ENCODE assay signal across 8 cellular contexts in the genomic region with DNA sequence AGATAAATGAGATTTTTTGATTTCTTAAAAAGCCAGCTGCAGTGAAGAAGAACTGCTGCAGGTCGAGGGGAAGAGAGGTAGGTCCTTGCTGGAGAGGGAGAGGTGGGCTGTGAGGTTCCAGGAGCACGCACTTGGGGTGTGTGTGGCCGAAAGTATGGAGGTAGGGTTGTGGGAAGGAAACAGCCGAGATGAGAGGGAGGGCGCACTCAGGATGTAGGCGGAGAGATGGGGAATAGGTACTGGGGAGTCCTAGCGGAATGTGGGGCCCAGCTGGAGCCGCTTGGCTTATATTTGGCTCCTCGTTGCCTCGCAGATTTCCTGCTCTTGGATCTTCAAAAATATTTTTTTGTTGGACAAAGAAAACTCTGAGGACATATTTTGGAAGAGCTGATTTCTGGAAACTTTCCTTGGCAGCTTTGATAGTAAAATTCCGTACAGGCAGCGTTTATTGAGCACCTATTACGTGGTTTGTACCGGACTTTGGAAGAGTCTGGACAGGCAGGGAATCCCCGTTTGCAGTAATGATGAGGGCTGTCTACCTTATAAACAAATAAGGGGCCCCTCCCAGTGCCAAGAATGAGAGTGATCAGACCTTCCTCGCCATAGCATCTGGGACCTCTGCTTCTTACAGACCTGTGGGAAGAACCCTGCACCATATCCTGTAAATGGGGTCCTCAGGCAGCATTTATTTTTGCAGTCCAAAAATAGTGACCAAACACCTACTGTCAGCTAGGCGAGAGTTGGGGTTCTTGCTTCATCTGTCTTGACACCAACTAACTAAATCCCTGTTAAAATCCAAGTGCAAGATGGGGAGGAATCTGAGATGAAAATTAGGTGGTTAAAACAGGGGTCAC. TPM values are rescaled to one million over a fixed set of nuclear protein-coding genes. Genes with fewer than 3 reads are reported as not detected.
A peak's percentile ranks its signal among the peaks of the same experiment; 100 is the strongest.
DNase-seq lines count a peak whose midpoint lies in the region; ATAC-seq and TF ChIP-seq lines count a peak whose summit lies in the region.

No MANE protein-coding gene starts in this region.

- H3K4me3 Mint-ChIP-seq in stimulated activated effector memory CD8-positive, alpha-beta T cell treated with anti-CD3 and anti-CD28 coated beads, Interleukin-12 subunit alpha, Interleukin-12 subunit beta, amount 100 ng/mL, for 72 hours: peak overlapping the region; percentile 84

- peaks cover 49% of the 10 kb centered on the region for H3K79me2 ChIP-seq in hepatocyte

- H3K4me2 ChIP-seq in hepatocyte: peak overlapping the region; percentile 89

- H3K4me1 ChIP-seq in left ventricle myocardium inferior (peaks cover 55% of the 10 kb centered on the region), hepatocyte (ENCODE audit: insufficient read depth) (peaks cover 13% of the 10 kb centered on the region)

- H3K27me3 ChIP-seq in left ventricle myocardium inferior (ENCODE audit: low read depth) (no peaks in the 10 kb centered on the region), WERI-Rb-1 (ENCODE audit: insufficient read depth, low read depth, severe bottlenecking) (no peaks in the 10 kb centered on the region), hepatocyte (no peaks in the 10 kb centered on the region)

- H3K9me2 ChIP-seq in hepatocyte (replicated peaks; ENCODE audit: insufficient read depth): no peaks in the 10 kb centered on the region

- peak overlapping the region; percentile 83 for H2AFZ ChIP-seq in hepatocyte

- H3K36me3 ChIP-seq in left ventricle myocardium inferior (no peaks in the 10 kb centered on the region), WERI-Rb-1 (no peaks in the 10 kb centered on the region), hepatocyte (replicated peaks; ENCODE audit: insufficient read depth, low read depth) (no peaks in the 10 kb centered on the region)

- H3K4me3 ChIP-seq in left ventricle myocardium inferior: peak overlapping the region; percentile 90
- peak overlapping the region; percentile 87 for H3K4me3 ChIP-seq in WERI-Rb-1 (ENCODE audit: low read depth, low read length)
- H3K4me3 ChIP-seq in hepatocyte: peak overlapping the region; percentile 69

- ATAC-seq in left cardiac atrium (no peak), HG03095 (IDR thresholded peaks at IDR 0.05; ENCODE audit: unreplicated experiment) (no peak), HG03039 (IDR thresholded peaks at IDR 0.05; ENCODE audit: unreplicated experiment) (no peak), GM21528 (IDR thresholded peaks at IDR 0.05; ENCODE audit: low FRiP score, unreplicated experiment) (no peak)
- ATAC-seq in stimulated activated effector memory CD8-positive, alpha-beta T cell treated with anti-CD3 and anti-CD28 coated beads, Interleukin-12 subunit alpha, Interleukin-12 subunit beta, amount 100 ng/mL, for 72 hours: no peak

- H3K9me3 Mint-ChIP-seq in stimulated activated effector memory CD8-positive, alpha-beta T cell treated with anti-CD3 and anti-CD28 coated beads, Interleukin-12 subunit alpha, Interleukin-12 subunit beta, amount 100 ng/mL, for 72 hours: no peaks in the 10 kb centered on the region

- H3K9me3 ChIP-seq in left ventricle myocardium inferior (replicated peaks) (no peaks in the 10 kb centered on the region), WERI-Rb-1 (ENCODE audit: severe bottlenecking) (no peaks in the 10 kb centered on the region), hepatocyte (ENCODE audit: low read depth) (no peaks in the 10 kb centered on the region)

- H3K4me1 Mint-ChIP-seq in stimulated activated effector memory CD8-positive, alpha-beta T cell treated with anti-CD3 and anti-CD28 coated beads, Interleukin-12 subunit alpha, Interleukin-12 subunit beta, amount 100 ng/mL, for 72 hours: peaks cover 28% of the 10 kb centered on the region

- intact Hi-C loops in left ventricle myocardium inferior (cut with micrococcal nuclease) (no loop called here), left cardiac atrium (cut with DNase I) (no loop called here)

- 62% methylated on average over 17 of the region's 17 CpGs for WGBS in hepatocyte (ENCODE audit: low lambda C conversion rate, missing lambda C conversion rate)

- DNase-seq in left ventricle myocardium inferior (peak; percentile 24), left cardiac atrium (no peak), WERI-Rb-1 (no peak), hepatocyte (ENCODE audit: low spot score) (no peak)
- DNase-seq in stimulated activated effector memory CD8-positive, alpha-beta T cell treated with anti-CD3 and anti-CD28 coated beads, Interleukin-12 subunit alpha, Interleukin-12 subunit beta, amount 100 ng/mL, for 72 hours (ENCODE audit: low spot score in 2 of 2): no peak

- H3K27ac Mint-ChIP-seq in stimulated activated effector memory CD8-positive, alpha-beta T cell treated with anti-CD3 and anti-CD28 coated beads, Interleukin-12 subunit alpha, Interleukin-12 subunit beta, amount 100 ng/mL, for 72 hours: peak overlapping the region; percentile 79

- TF ChIP-seq CTCF in left ventricle myocardium inferior (IDR thresholded peaks at IDR 0.05; ENCODE audit: borderline replicate concordance) (no peak), WERI-Rb-1 (IDR thresholded peaks at IDR 0.05; ENCODE audit: low read depth, low read length) (no peak), hepatocyte (IDR thresholded peaks at IDR 0.05; ENCODE audit: poor library complexity) (no peak)

- H3K36me3 Mint-ChIP-seq in stimulated activated effector memory CD8-positive, alpha-beta T cell treated with anti-CD3 and anti-CD28 coated beads, Interleukin-12 subunit alpha, Interleukin-12 subunit beta, amount 100 ng/mL, for 72 hours: no peaks in the 10 kb centered on the region

- H4K20me1 ChIP-seq in hepatocyte (ENCODE audit: insufficient read depth, poor library complexity, severe bottlenecking): no peaks in the 10 kb centered on the region

- H3K27ac ChIP-seq in left ventricle myocardium inferior (replicated peaks): peak overlapping the region; percentile 91
- peak overlapping the region; percentile 74 for H3K27ac ChIP-seq in WERI-Rb-1
- peak overlapping the region; percentile 93 for H3K27ac ChIP-seq in hepatocyte

RNA-seq across cellular contexts. Expression of a gene that starts 1.5 kb away (rescaled TPM):
- total RNA-seq in left ventricle myocardium inferior (6.4 TPM), left cardiac atrium (10 to 100 TPM in 1 of 2 donors, 1 to 10 TPM in 1; 7.3 to 13.6 TPM), hepatocyte (22.4 and 28.9 TPM in 2 replicates)
- 13.8 and 15.1 TPM in 2 replicates for polyA plus RNA-seq in hepatocyte
